Comparison of ENCODE assay signal across 1 cellular context in the genomic region with DNA sequence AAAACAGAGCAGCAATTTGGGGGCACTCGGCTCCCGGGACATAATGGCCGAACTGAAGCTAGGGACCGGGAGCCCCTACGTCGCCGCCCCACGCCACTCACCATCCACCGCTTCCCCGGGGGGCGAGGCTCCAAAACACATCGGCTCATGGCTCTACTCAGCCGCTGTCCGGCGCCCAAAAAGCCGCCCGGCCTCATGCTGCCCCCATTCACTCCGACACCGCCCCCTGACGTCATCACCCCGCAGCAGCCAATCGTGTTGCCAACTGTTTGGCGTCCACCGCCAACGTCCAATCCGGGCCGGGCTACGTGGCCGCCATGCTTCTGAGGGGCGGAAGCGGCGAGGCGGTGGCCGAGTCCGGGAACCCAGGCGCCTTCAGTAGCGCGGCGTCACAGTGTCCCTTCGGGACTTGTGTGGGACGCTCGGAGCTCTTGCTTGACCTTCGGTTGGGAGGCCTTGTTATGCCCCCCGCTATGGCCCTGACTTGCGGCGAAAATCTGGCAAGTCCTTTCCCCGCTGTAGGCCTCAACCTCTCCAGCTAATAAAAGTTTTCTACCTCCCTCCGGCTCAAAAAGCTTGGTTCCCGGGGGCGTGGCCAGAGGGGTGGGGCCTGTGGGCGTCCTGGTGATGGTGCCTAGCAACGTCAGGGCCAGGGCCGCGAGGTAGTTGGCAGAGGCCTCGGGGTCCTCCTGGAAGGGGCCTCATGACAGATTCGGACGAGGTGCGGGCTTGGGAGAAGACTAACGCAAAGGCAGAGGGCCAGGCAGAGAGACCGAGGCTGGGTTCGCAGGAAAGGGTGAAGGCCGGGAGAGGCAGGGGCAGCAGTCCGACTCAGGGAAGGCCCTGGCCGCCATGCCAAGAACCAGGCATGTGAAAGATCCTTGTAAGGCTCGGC.
A peak's percentile ranks its signal among the peaks of the same experiment; 100 is the strongest.
TF ChIP-seq lines count a peak whose summit lies in the region.

TSS of gene PTRH1 (minus strand) at position 221 of the 895 bp plus-strand sequence. CDS start at position 197, 24 bp downstream.
TSS of gene TTC16 (plus strand) at position 637 of the 895 bp plus-strand sequence. CDS start at position 704, 67 bp downstream.

TF ChIP-seq in HepG2, 621 proteins besides CTCF, POLR2A, EP300 and RAD21 (continued from another document):
- TF ChIP-seq, protein P1, sequence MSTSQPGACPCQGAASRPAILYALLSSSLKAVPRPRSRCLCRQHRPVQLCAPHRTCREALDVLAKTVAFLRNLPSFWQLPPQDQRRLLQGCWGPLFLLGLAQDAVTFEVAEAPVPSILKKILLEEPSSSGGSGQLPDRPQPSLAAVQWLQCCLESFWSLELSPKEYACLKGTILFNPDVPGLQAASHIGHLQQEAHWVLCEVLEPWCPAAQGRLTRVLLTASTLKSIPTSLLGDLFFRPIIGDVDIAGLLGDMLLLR (CRISPR knock-in tag; IDR thresholded peaks at IDR 0.05) = peak; percentile 1; the same call in 1 of the 2 replicates
- TF ChIP-seq ZNF788 (CRISPR knock-in tag; IDR thresholded peaks at IDR 0.05; ENCODE audit: borderline replicate concordance) (peak; percentile 63; the same call in 1 of the 2 replicates), ZNF891 (CRISPR knock-in tag; IDR thresholded peaks at IDR 0.05) (no peak), SMARCE1 (IDR thresholded peaks at IDR 0.05; ENCODE audit: borderline replicate concordance) (no peak), ZNF646 (CRISPR knock-in tag; IDR thresholded peaks at IDR 0.05) (no peak), ZNF577 (CRISPR knock-in tag; IDR thresholded peaks at IDR 0.05; ENCODE audit: borderline replicate concordance, low read depth) (0 out of 2 replicates have a peak, but pooled peaks have one; percentile 12), NRL (CRISPR knock-in tag; IDR thresholded peaks at IDR 0.05; ENCODE audit: borderline replicate concordance) (0 out of 2 replicates have a peak, but pooled peaks have one; percentile 5), NKX3-1 (CRISPR knock-in tag; IDR thresholded peaks at IDR 0.05) (no peak), ZNF30 (CRISPR knock-in tag; IDR thresholded peaks at IDR 0.05) (no peak), HDAC2 (CRISPR knock-in tag; IDR thresholded peaks at IDR 0.05) (peak; percentile 59), SAP130 (CRISPR knock-in tag; IDR thresholded peaks at IDR 0.05; ENCODE audit: low read depth) (peak; percentile 99), PCBP1 (IDR thresholded peaks at IDR 0.05; ENCODE audit: borderline replicate concordance, low read depth, low read length) (peak; percentile 95), MXD3 (CRISPR knock-in tag; IDR thresholded peaks at IDR 0.05) (no peak), MXD1 (CRISPR knock-in tag; IDR thresholded peaks at IDR 0.05) (peak; percentile 50; the same call in 1 of the 2 replicates), SNRNP70 (IDR thresholded peaks at IDR 0.05; ENCODE audit: low read depth, low read length) (no peak)
TF ChIP-seq in HepG2: peak in this region for 180.
